In the genomic region with DNA sequence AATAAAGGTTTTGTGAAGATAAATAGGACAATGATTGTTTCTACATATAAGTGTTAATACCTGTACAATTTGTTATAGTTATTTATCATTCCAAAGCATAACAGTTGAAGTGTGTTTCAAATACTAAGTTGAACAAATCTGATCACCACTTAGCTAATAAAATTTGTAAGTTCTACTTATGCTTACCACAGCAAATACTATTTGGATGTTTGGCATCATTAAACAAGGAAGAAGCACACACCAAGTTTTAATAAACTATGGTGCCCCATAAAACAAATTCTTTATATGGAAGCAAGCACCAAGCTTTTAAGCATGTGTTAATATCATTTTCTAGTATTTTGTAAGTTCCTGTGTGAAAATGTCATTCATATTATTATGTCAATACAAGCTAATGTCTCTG, we compare ENCODE assay signal across 13 cellular contexts.
"Had no signal": no experiment of that assay in that cellular context is flagged by ENCODE, and none has a peak within 500 bp of the region (broad histone marks: within the 10 kb centered on the region; RNA-seq: fewer than 3 reads in every experiment).

No MANE protein-coding gene starts in this region.

- H3K27me3 Mint-ChIP-seq: stimulated activated naive B cell treated with anti-CD40 and anti-IgM and Interleukin-4, amounts not matched to agents 10 μg/mL and 1 μg/mL and 100 μg/mL, for 72 hours had no signal

- H3K4me3 ChIP-seq: left ventricle myocardium inferior, suprapubic skin had no signal

- H3K36me3 ChIP-seq: left ventricle myocardium inferior, suprapubic skin had no signal

- H3K27ac Mint-ChIP-seq: activated T-helper 2 cell treated with anti-CD3 and anti-CD28 coated beads, Interferon-gamma antibody, Interleukin-2, Interleukin-4, amounts not matched to agents 10 μg/mL and 5 μg/mL and 100 μg/mL, durations not matched to agents 14 hours and 24 hours and 36 hours; brain; stimulated activated naive B cell treated with anti-CD40 and anti-IgM and Interleukin-4, amounts not matched to agents 10 μg/mL and 1 μg/mL and 100 μg/mL, for 72 hours had no signal

- H3K36me3 Mint-ChIP-seq: brain had no signal

- ATAC-seq: heart left ventricle; right cardiac atrium; stimulated activated naive B cell treated with anti-CD40 and anti-IgM and Interleukin-4, amounts not matched to agents 10 μg/mL and 1 μg/mL and 100 μg/mL, for 72 hours had no signal

- H3K9me3 ChIP-seq: heart left ventricle, left ventricle myocardium inferior, suprapubic skin had no signal

- H3K4me3 Mint-ChIP-seq: brain; stimulated activated naive B cell treated with anti-CD40 and anti-IgM and Interleukin-4, amounts not matched to agents 10 μg/mL and 1 μg/mL and 100 μg/mL, for 72 hours had no signal

- DNase-seq: activated CD4-positive, alpha-beta T cell treated with anti-CD3 and anti-CD28 coated beads, Interleukin-2, amount 50 U/mL, for 1 hour; activated CD4-positive, CD25-positive, alpha-beta regulatory T cell; activated naive CD4-positive, alpha-beta T cell treated with anti-CD3 and anti-CD28 coated beads, Interleukin-2, amount 50 U/mL, for 16 hours; amniotic stem cell; effector memory CD4-positive, alpha-beta T cell; erythroblast; heart left ventricle; left ventricle myocardium inferior; right cardiac atrium; stimulated activated naive B cell treated with anti-CD40 and anti-IgM and Interleukin-4, amounts not matched to agents 10 μg/mL and 1 μg/mL and 100 μg/mL, for 72 hours had no signal

- H3K27ac ChIP-seq: heart left ventricle, left ventricle myocardium inferior, suprapubic skin had no signal

- H3K9me3 Mint-ChIP-seq: activated T-helper 2 cell treated with anti-CD3 and anti-CD28 coated beads, Interferon-gamma antibody, Interleukin-2, Interleukin-4, amounts not matched to agents 10 μg/mL and 5 μg/mL and 100 μg/mL, durations not matched to agents 14 hours and 24 hours and 36 hours; brain; stimulated activated naive B cell treated with anti-CD40 and anti-IgM and Interleukin-4, amounts not matched to agents 10 μg/mL and 1 μg/mL and 100 μg/mL, for 72 hours had no signal

- H3K27me3 ChIP-seq: suprapubic skin had no signal

- H3K4me1 ChIP-seq: left ventricle myocardium inferior had no signal
